Comparison of ENCODE assay signal across 9 cellular contexts in genomic region chr9:88303785-88304495, GRCh38.
DNase-seq lines count a peak whose midpoint lies in the region; ATAC-seq and TF ChIP-seq lines count a peak whose summit lies in the region.
"Had no signal": no experiment of that assay in that cellular context is flagged by ENCODE, and none has a peak within 500 bp of the region (broad histone marks: within the 10 kb centered on the region; RNA-seq: fewer than 3 reads in every experiment).

No MANE protein-coding gene starts in this region.

- H3K27me3 ChIP-seq in GM23248 (replicated peaks; ENCODE audit: insufficient read depth) (peaks cover 7% of the 10 kb centered on the region), mesenchymal stem cell (ENCODE audit: control insufficient read depth in 1 of 2, insufficient read depth in 1 of 2, low read length in 2 of 2) (peaks cover 0 to 12% of the 10 kb centered on the region in 2 experiments)

- no peak overlapping the region for H3K23ac ChIP-seq in mesenchymal stem cell (ENCODE audit: low read length in 2 of 2)

- H3K4me3 Mint-ChIP-seq in T-helper 17 cell (peak overlapping the region; percentile 66), immature natural killer cell (peak overlapping the region in 1 of 5 donors; percentile 67)
- H3K4me3 Mint-ChIP-seq: neural crest cell had no signal

- H3K27ac Mint-ChIP-seq in T-helper 17 cell (peak overlapping the region; percentile 27), immature natural killer cell (peak overlapping the region in 1 of 6 donors; percentile 31)

- H3K79me1 ChIP-seq in mesenchymal stem cell (replicated peaks; ENCODE audit: low read length, poor library complexity, severe bottlenecking) = no peaks in the 10 kb centered on the region

- no peaks in the 10 kb centered on the region for H3K79me2 ChIP-seq in GM23248 (ENCODE audit: insufficient read depth)

- DNase-seq in GM12864 (ENCODE audit: low read depth) (peak; percentile 24), GM23248 (peak; percentile 79), T-helper 17 cell (no peak), mesenchymal stem cell (peak; percentile 10), SK-N-DZ (ENCODE audit: low spot score) (no peak), HuH-7 (ENCODE audit: low spot score) (no peak), immature natural killer cell (no peak), DMS79 (lab: John Stamatoyannopoulos, UW) (no peak)

- H3K9me2 ChIP-seq in GM23248 (ENCODE audit: insufficient read depth) = no peaks in the 10 kb centered on the region

- no peak overlapping the region for H3K27ac ChIP-seq in GM23248
- H3K27ac ChIP-seq in mesenchymal stem cell (ENCODE audit: low read length, poor library complexity, severe bottlenecking) = no peak overlapping the region

- no peaks in the 10 kb centered on the region for H3K36me3 ChIP-seq in GM23248 (ENCODE audit: low read depth)
- H3K36me3 ChIP-seq in mesenchymal stem cell (ENCODE audit: control insufficient read depth in 1 of 2, insufficient read depth in 2 of 2, low read depth in 1 of 2, low read length in 2 of 2) = no peaks in the 10 kb centered on the region

- peaks cover 8% of the 10 kb centered on the region; the same call in 1 of the 2 replicates for H3F3A ChIP-seq in GM23248 (ENCODE audit: insufficient read depth)

- H3K4ac ChIP-seq in mesenchymal stem cell (ENCODE audit: low read depth in 1 of 2, low read length in 2 of 2) = no peak overlapping the region

- H4K91ac ChIP-seq in mesenchymal stem cell (ENCODE audit: low read length) = no peak overlapping the region

- no peak overlapping the region for H3K18ac ChIP-seq in mesenchymal stem cell (ENCODE audit: low read depth in 1 of 2, low read length in 2 of 2)

- H3K4me3 ChIP-seq in GM12864 (ENCODE audit: low read depth, low read length) (no peak overlapping the region), GM23248 (peak overlapping the region; percentile 40; the same call in 1 of the 2 replicates), mesenchymal stem cell (ENCODE audit: insufficient read depth in 1 of 2, low read depth in 1 of 2, low read length in 2 of 2) (no peak overlapping the region)

- H3K9me3 ChIP-seq in GM23248 (ENCODE audit: low read depth) (no peaks in the 10 kb centered on the region), T-helper 17 cell (ENCODE audit: control insufficient read depth, low read length, poor library complexity, severe bottlenecking) (no peaks in the 10 kb centered on the region), mesenchymal stem cell (ENCODE audit: control insufficient read depth, low read length) (no peaks in the 10 kb centered on the region)

- in situ Hi-C loops in GM23248 (cut with MboI) = no loop called here

- no peaks in the 10 kb centered on the region for H4K20me1 ChIP-seq in GM23248 (ENCODE audit: insufficient read depth)

- H3K4me1 Mint-ChIP-seq in T-helper 17 cell = peaks cover 19% of the 10 kb centered on the region
- peaks cover 3 to 6% of the 10 kb centered on the region in 2 donors for H3K4me1 Mint-ChIP-seq in immature natural killer cell
- H3K4me1 Mint-ChIP-seq: neural crest cell had no signal

- no peak overlapping the region for H2BK12ac ChIP-seq in mesenchymal stem cell (ENCODE audit: low read length in 2 of 2)

- no peak overlapping the region for H4K8ac ChIP-seq in mesenchymal stem cell (ENCODE audit: low read length)

- 39 to 42% methylated on average over 4 of the region's 4 CpGs for WGBS in GM23248 (ENCODE audit: low coverage in 1 of 2, low lambda C conversion rate in 2 of 2, missing lambda C conversion rate in 2 of 2), 2 experiments
- WGBS in mesenchymal stem cell = 91% methylated on average over 4 of the region's 4 CpGs

- H3K36me3 Mint-ChIP-seq in T-helper 17 cell (ENCODE audit: low read depth) (no peaks in the 10 kb centered on the region), immature natural killer cell (peaks cover 0 to 3% (median 0%) of the 10 kb centered on the region in 3 donors)

- H2BK5ac ChIP-seq in mesenchymal stem cell (ENCODE audit: low read depth, low read length, poor library complexity, severe bottlenecking) = no peak overlapping the region

- H3K4me2 ChIP-seq in GM23248 (ENCODE audit: unreplicated experiment) (peak overlapping the region; percentile 71), mesenchymal stem cell (ENCODE audit: low read length, poor library complexity, severe bottlenecking) (no peak overlapping the region)

- peaks cover 10% of the 10 kb centered on the region for H3K4me1 ChIP-seq in GM23248 (ENCODE audit: insufficient read depth)
- H3K4me1 ChIP-seq in mesenchymal stem cell (ENCODE audit: control insufficient read depth, insufficient read depth, low read depth, low read length) = peaks cover 1% of the 10 kb centered on the region

- H3K27me3 Mint-ChIP-seq in T-helper 17 cell = peaks cover 44% of the 10 kb centered on the region
- peaks cover 1 to 6% (median 4%) of the 10 kb centered on the region in 3 donors for H3K27me3 Mint-ChIP-seq in immature natural killer cell (ENCODE audit: low read depth in 3 of 3)

- H2AFZ ChIP-seq in GM23248 = no peak overlapping the region
- H2AFZ ChIP-seq in mesenchymal stem cell (ENCODE audit: low read depth, low read length) = no peak overlapping the region

- H2BK15ac ChIP-seq in mesenchymal stem cell (ENCODE audit: low read depth, poor library complexity, severe bottlenecking) = no peak overlapping the region

- TF ChIP-seq CTCF in GM12864 (IDR thresholded peaks at IDR 0.05; ENCODE audit: low read depth, low read length, missing control alignments) = no peak

- peak; percentile 44 for ATAC-seq in T-helper 17 cell

- peaks cover 0 to 2% (median 0%) of the 10 kb centered on the region in 6 donors for H3K9me3 Mint-ChIP-seq in immature natural killer cell
- H3K9me3 Mint-ChIP-seq: neural crest cell had no signal

- no peak overlapping the region for H2AK5ac ChIP-seq in mesenchymal stem cell (ENCODE audit: low read length, severe bottlenecking)

- H2BK120ac ChIP-seq in mesenchymal stem cell (ENCODE audit: low read depth, low read length) = no peak overlapping the region

- no peak overlapping the region for H3K14ac ChIP-seq in mesenchymal stem cell (ENCODE audit: low read length in 2 of 2)

- H3K9ac ChIP-seq in GM23248 = no peak overlapping the region
- no peak overlapping the region for H3K9ac ChIP-seq in mesenchymal stem cell (ENCODE audit: low read length)

Comparison
In these comparisons a context has a peak if more than half of its experiments do, and no peak if none do; other contexts are left out.
1. DNase-seq: peak in GM12864 (single experiment), GM23248 (single experiment) and mesenchymal stem cell (single experiment); none in T-helper 17 cell (0 of 3), SK-N-DZ (single experiment), HuH-7 (single experiment), immature natural killer cell (0 of 3) and DMS79 (single experiment).